Comparison of ENCODE assay signal across 13 cellular contexts in genomic region chr5:59351076-59351794, GRCh38.
DNase-seq lines count a peak whose midpoint lies in the region; TF ChIP-seq lines count a peak whose summit lies in the region.
"Had no signal": no experiment of that assay in that cellular context is flagged by ENCODE, and none has a peak within 500 bp of the region (broad histone marks: within the 10 kb centered on the region; RNA-seq: fewer than 3 reads in every experiment).

No MANE protein-coding gene starts in this region.

- no peak overlapping the region for H3K4me3 ChIP-seq in fibroblast of mammary gland (ENCODE audit: control insufficient read depth, low read depth, low read length)
- H3K4me3 ChIP-seq: SJSA1 had no signal

- peak; percentile 9 for DNase-seq in NCI-H1092 treated with DMSO at 0.1 percent for 48 hours (lab: John Stamatoyannopoulos, UW)
- DNase-seq in NCI-H1092 (lab: John Stamatoyannopoulos, UW): no peak
- DNase-seq in fibroblast of mammary gland (ENCODE audit: low read depth): peak; percentile 61
- peak; percentile 43 for DNase-seq in mucosa of gallbladder (ENCODE audit: low spot score)
- peak; percentile 53 for DNase-seq in ureter (ENCODE audit: low spot score)
- no peak for DNase-seq in stimulated activated CD8-positive, alpha-beta memory T cell treated with anti-CD3 and anti-CD28 coated beads, Interleukin-4, amount 100 ng/mL, for 48 hours
- no peak for DNase-seq in T-helper 9 cell
- no peak for DNase-seq in SHP77 treated with DMSO at 0.1 percent for 48 hours (lab: John Stamatoyannopoulos, UW)
- DNase-seq: Caco-2; KBM-7; NCI-H226; stimulated activated naive B cell treated with anti-CD40 and anti-IgM and Interleukin-4, amounts not matched to agents 10 μg/mL and 1 μg/mL and 100 μg/mL, for 72 hours had no signal

- TF ChIP-seq CTCF in fibroblast of mammary gland (conservative IDR thresholded peaks at IDR 0.05; ENCODE audit: control insufficient read depth, insufficient read depth, low read depth, low read length): peak; percentile 7

Comparison
In these comparisons a context has a peak if more than half of its experiments do, and no peak if none do; other contexts are left out.
1. DNase-seq: peak in NCI-H1092 treated with DMSO at 0.1 percent for 48 hours (single experiment), fibroblast of mammary gland (single experiment), mucosa of gallbladder (single experiment) and ureter (single experiment); none in NCI-H1092 (single experiment), stimulated activated CD8-positive, alpha-beta memory T cell treated with anti-CD3 and anti-CD28 coated beads, Interleukin-4, amount 100 ng/mL, for 48 hours (single experiment), T-helper 9 cell (single experiment) and SHP77 treated with DMSO at 0.1 percent for 48 hours (single experiment).